In genomic region chr4:164779080-164779479, GRCh38 we compare ENCODE assay signal across 17 cellular contexts. TPM values are rescaled to one million over a fixed set of nuclear protein-coding genes. Genes with fewer than 3 reads are reported as not detected.
"Had no signal": no experiment of that assay in that cellular context is flagged by ENCODE, and none has a peak within 500 bp of the region (broad histone marks: within the 10 kb centered on the region; RNA-seq: fewer than 3 reads in every experiment).

No MANE protein-coding gene starts in this region.

- H3K4me1 Mint-ChIP-seq: activated CD8-positive, alpha-beta memory T cell treated with anti-CD3 and anti-CD28 coated beads, Interleukin-2, amount 10 ng/mL, durations not matched to agents 7 days and 5 days had no signal

- ATAC-seq: activated CD8-positive, alpha-beta memory T cell treated with anti-CD3 and anti-CD28 coated beads, Interleukin-2, amount 10 ng/mL, durations not matched to agents 7 days and 5 days; activated naive CD4-positive, alpha-beta T cell treated with anti-CD3 and anti-CD28 coated beads, Interleukin-2, amount 50 U/mL, for 72 hours; body of pancreas; esophagus mucosa; left ventricle myocardium superior had no signal

- H3K27ac ChIP-seq: body of pancreas, right atrium auricular region, transverse colon, WERI-Rb-1 had no signal

- H3K9me3 Mint-ChIP-seq: activated naive CD4-positive, alpha-beta T cell treated with anti-CD3 and anti-CD28 coated beads, Interleukin-2, amount 50 U/mL, for 72 hours; activated T-cell treated with anti-CD3 and anti-CD28 coated beads, Interleukin-2, amount 50 U/mL, for 24 hours; nephron progenitor cell had no signal

- H3K27ac Mint-ChIP-seq: activated CD8-positive, alpha-beta memory T cell treated with anti-CD3 and anti-CD28 coated beads, Interleukin-2, amount 10 ng/mL, durations not matched to agents 7 days and 5 days; activated naive CD4-positive, alpha-beta T cell treated with anti-CD3 and anti-CD28 coated beads, Interleukin-2, amount 50 U/mL, for 72 hours; activated T-cell treated with anti-CD3 and anti-CD28 coated beads, Interleukin-2, amount 50 U/mL, for 24 hours; progenitor cell of endocrine pancreas had no signal

- DNase-seq: activated effector memory CD4-positive, alpha-beta T cell treated with Interleukin-2 at 50 U/mL for 16 hours; activated T-cell treated with anti-CD3 and anti-CD28 coated beads, Interleukin-2, amount 50 U/mL, for 24 hours; kidney; left ventricle myocardium superior; small intestine; stimulated activated CD4-positive, alpha-beta T cell treated with anti-CD3 and anti-CD28 coated beads, Interleukin-4, amount 100 ng/mL, for 4 hours; stimulated activated naive CD4-positive, alpha-beta T cell treated with Interleukin-2 at 50 U/mL for 16 hours; transverse colon had no signal

- H3K36me3 ChIP-seq: right atrium auricular region, transverse colon, WERI-Rb-1 had no signal

- H3K4me3 Mint-ChIP-seq: activated CD8-positive, alpha-beta memory T cell treated with anti-CD3 and anti-CD28 coated beads, Interleukin-2, amount 10 ng/mL, durations not matched to agents 7 days and 5 days; activated T-cell treated with anti-CD3 and anti-CD28 coated beads, Interleukin-2, amount 50 U/mL, for 24 hours; nephron progenitor cell had no signal

- H3K4me3 ChIP-seq: body of pancreas, right atrium auricular region, transverse colon had no signal

- H3K9me3 ChIP-seq: body of pancreas, right atrium auricular region, transverse colon had no signal

- H3K27me3 Mint-ChIP-seq: activated T-cell treated with anti-CD3 and anti-CD28 coated beads, Interleukin-2, amount 50 U/mL, for 24 hours; progenitor cell of endocrine pancreas had no signal

- H3K27me3 ChIP-seq: body of pancreas, right atrium auricular region, transverse colon had no signal

- H3K36me3 Mint-ChIP-seq: activated CD8-positive, alpha-beta memory T cell treated with anti-CD3 and anti-CD28 coated beads, Interleukin-2, amount 10 ng/mL, durations not matched to agents 7 days and 5 days; activated naive CD4-positive, alpha-beta T cell treated with anti-CD3 and anti-CD28 coated beads, Interleukin-2, amount 50 U/mL, for 72 hours had no signal

- H3K4me1 ChIP-seq: body of pancreas, right atrium auricular region had no signal

RNA-seq across cellular contexts. Expression of gene SMIM31, which starts 25.1 kb away (rescaled TPM):
- total RNA-seq: activated CD8-positive, alpha-beta memory T cell treated with anti-CD3 and anti-CD28 coated beads, Interleukin-2, amount 10 ng/mL, durations not matched to agents 7 days and 5 days; activated naive CD4-positive, alpha-beta T cell treated with anti-CD3 and anti-CD28 coated beads, Interleukin-2, amount 50 U/mL, for 72 hours; esophagus mucosa; kidney; left ventricle myocardium superior; occipital lobe; progenitor cell of endocrine pancreas; right atrium auricular region had no signal
